In the genomic region with DNA sequence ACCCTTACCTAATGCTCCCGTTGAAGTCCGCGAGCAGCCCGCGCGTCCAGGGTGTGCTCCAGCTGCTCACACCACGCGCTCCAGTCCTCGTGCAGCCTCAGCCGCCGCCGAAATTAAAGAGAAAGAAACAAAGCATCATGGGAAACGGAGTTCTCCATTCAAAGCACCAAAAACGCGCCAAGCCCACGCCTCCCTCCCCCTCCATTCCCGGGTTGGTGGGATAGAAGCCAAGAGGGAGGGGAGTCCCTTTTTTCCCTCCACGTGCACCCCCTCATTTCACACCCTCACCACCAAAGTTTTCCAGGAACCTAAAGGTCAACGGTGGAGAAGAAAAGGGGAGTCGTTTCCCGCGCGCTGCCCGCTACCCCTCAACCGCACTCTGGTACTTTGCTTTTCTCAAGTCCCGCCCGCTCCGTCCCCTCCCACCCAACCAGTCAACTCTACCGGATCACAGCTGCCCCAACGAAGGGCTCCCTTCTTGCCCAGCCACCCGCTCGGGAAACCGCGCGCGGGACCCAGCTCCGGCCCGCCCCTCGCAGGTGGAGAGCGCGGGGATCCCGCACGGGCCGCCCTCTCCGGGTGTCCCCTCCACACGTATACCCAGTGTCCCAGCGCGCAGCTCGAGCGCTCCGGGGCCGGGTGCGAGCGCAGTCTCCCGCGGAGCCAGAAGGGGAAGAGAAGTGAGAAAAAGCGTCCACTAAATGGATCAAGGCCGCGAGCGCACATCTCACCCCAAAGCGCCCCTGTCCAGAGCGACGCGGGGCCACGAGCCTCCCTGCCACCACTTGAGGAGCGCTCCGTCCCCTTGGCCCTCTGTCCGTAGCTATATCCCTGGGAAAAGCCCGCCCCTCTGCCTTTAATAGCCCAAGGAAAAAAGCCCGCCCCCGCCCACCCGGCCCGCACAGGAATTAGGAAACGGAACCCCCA, we compare ENCODE assay signal across 8 cellular contexts.
DNase-seq lines count a peak whose midpoint lies in the region; ATAC-seq and TF ChIP-seq lines count a peak whose summit lies in the region.

No MANE protein-coding gene starts in this region.

- no peak overlapping the region for H2BK15ac ChIP-seq in mesenchymal stem cell (ENCODE audit: low read depth, poor library complexity, severe bottlenecking)

- peak overlapping the region; percentile 50 to 62 for H3K4me3 ChIP-seq in mesenchymal stem cell (ENCODE audit: insufficient read depth in 1 of 2, low read depth in 1 of 2, low read length in 2 of 2)

- H2BK12ac ChIP-seq in mesenchymal stem cell (ENCODE audit: low read length in 2 of 2): no peak overlapping the region

- peak overlapping the region; percentile 94 for H3K4me3 Mint-ChIP-seq in WTC11

- no peak overlapping the region for H2BK120ac ChIP-seq in mesenchymal stem cell (ENCODE audit: low read depth, low read length)

- no peak overlapping the region for H2AK5ac ChIP-seq in mesenchymal stem cell (ENCODE audit: low read length, severe bottlenecking)

- peak; percentile 1 for DNase-seq in GM03348 (ENCODE audit: low spot score)
- DNase-seq in WTC11 (ENCODE audit: low spot score): peak; percentile 33
- peak; percentile 13 for DNase-seq in dermis blood vessel endothelial cell
- DNase-seq in mesenchymal stem cell: peak; percentile 6
- DNase-seq in stimulated activated naive CD4-positive, alpha-beta T cell (lab: John Stamatoyannopoulos, UW): peak in 5 of 6 experiments; percentile 2 to 16 (median 8)
- no peak for DNase-seq in NCI-H128 (lab: John Stamatoyannopoulos, UW; ENCODE audit: unreplicated experiment)

- H3K79me1 ChIP-seq in mesenchymal stem cell (replicated peaks; ENCODE audit: low read length, poor library complexity, severe bottlenecking): no peaks in the 10 kb centered on the region

- no peak overlapping the region for H2AFZ ChIP-seq in mesenchymal stem cell (ENCODE audit: low read depth, low read length)

- no peak overlapping the region for H3K4ac ChIP-seq in mesenchymal stem cell (ENCODE audit: low read depth in 1 of 2, low read length in 2 of 2)

- H3K4me1 ChIP-seq in mesenchymal stem cell (ENCODE audit: control insufficient read depth, insufficient read depth, low read depth, low read length): peaks cover 12% of the 10 kb centered on the region

- TF ChIP-seq CTCF in WTC11 (IDR thresholded peaks at IDR 0.05): no peak

- H3K14ac ChIP-seq in mesenchymal stem cell (ENCODE audit: low read length in 2 of 2): no peak overlapping the region

- no peaks in the 10 kb centered on the region for H3K27me3 Mint-ChIP-seq in WTC11 (ENCODE audit: low read depth)

- POLR2A ChIA-PET in WTC11 (lab: Charles Lee): no interaction called here

- no peak overlapping the region for H4K91ac ChIP-seq in mesenchymal stem cell (ENCODE audit: low read length)

- no peak overlapping the region for H3K9ac ChIP-seq in mesenchymal stem cell (ENCODE audit: low read length)

- CTCF ChIA-PET in WTC11 (lab: Charles Lee): interaction anchor here (0.6 to 1.0 kb wide), 2 partner anchors 24 to 82 kb away, joined by 3 to 5 read pairs; no protein-coding TSS in a partner anchor

- H3K36me3 Mint-ChIP-seq in WTC11: peaks cover 34% of the 10 kb centered on the region

- H4K8ac ChIP-seq in mesenchymal stem cell (ENCODE audit: low read length): no peak overlapping the region

- ATAC-seq in HG02973 (IDR thresholded peaks at IDR 0.05; ENCODE audit: unreplicated experiment) (peak; percentile 49), WTC11 (peak; percentile 12; the same call in 1 of the 2 replicates), HG03025 (IDR thresholded peaks at IDR 0.05; ENCODE audit: low FRiP score, unreplicated experiment) (no peak)

- no peak overlapping the region for H3K27ac ChIP-seq in mesenchymal stem cell (ENCODE audit: low read length, poor library complexity, severe bottlenecking)

- H3K23ac ChIP-seq in mesenchymal stem cell (ENCODE audit: low read length in 2 of 2): no peak overlapping the region

- no peaks in the 10 kb centered on the region for H3K36me3 ChIP-seq in mesenchymal stem cell (ENCODE audit: control insufficient read depth in 1 of 2, insufficient read depth in 2 of 2, low read depth in 1 of 2, low read length in 2 of 2)

- peak overlapping the region; percentile 88 for H3K27ac Mint-ChIP-seq in WTC11

- no peaks in the 10 kb centered on the region for H3K9me3 Mint-ChIP-seq in WTC11

- H2BK5ac ChIP-seq in mesenchymal stem cell (ENCODE audit: low read depth, low read length, poor library complexity, severe bottlenecking): no peak overlapping the region

- H3K27me3 ChIP-seq in mesenchymal stem cell (ENCODE audit: control insufficient read depth in 1 of 2, insufficient read depth in 1 of 2, low read length in 2 of 2): peaks cover 15 to 50% of the 10 kb centered on the region in 2 experiments

- WGBS in mesenchymal stem cell: 1% methylated on average over 15 of the region's 74 CpGs

- H3K18ac ChIP-seq in mesenchymal stem cell (ENCODE audit: low read depth in 1 of 2, low read length in 2 of 2): no peak overlapping the region

- peaks cover 37% of the 10 kb centered on the region for H3K4me1 Mint-ChIP-seq in WTC11

- no peaks in the 10 kb centered on the region for H3K9me3 ChIP-seq in mesenchymal stem cell (ENCODE audit: control insufficient read depth, low read length)

- H3K4me2 ChIP-seq in mesenchymal stem cell (ENCODE audit: low read length, poor library complexity, severe bottlenecking): peak overlapping the region; percentile 86

TF ChIP-seq in WTC11, 78 proteins besides CTCF, POLR2A, EP300 and RAD21 (continues in another document):
- TF ChIP-seq ZNF263 (CRISPR knock-in tag; IDR thresholded peaks at IDR 0.05; ENCODE audit: low read depth): no peak
- peak; percentile 35; the same call in 1 of the 2 replicates for TF ChIP-seq NFE2L1 (CRISPR knock-in tag; IDR thresholded peaks at IDR 0.05)
- TF ChIP-seq, protein P1, sequence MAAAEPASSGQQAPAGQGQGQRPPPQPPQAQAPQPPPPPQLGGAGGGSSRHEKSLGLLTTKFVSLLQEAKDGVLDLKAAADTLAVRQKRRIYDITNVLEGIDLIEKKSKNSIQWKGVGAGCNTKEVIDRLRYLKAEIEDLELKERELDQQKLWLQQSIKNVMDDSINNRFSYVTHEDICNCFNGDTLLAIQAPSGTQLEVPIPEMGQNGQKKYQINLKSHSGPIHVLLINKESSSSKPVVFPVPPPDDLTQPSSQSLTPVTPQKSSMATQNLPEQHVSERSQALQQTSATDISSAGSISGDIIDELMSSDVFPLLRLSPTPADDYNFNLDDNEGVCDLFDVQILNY (CRISPR knock-in tag; IDR thresholded peaks at IDR 0.05): 0 out of 2 replicates have a peak, but pooled peaks have one; percentile 46
- TF ChIP-seq, protein P2, sequence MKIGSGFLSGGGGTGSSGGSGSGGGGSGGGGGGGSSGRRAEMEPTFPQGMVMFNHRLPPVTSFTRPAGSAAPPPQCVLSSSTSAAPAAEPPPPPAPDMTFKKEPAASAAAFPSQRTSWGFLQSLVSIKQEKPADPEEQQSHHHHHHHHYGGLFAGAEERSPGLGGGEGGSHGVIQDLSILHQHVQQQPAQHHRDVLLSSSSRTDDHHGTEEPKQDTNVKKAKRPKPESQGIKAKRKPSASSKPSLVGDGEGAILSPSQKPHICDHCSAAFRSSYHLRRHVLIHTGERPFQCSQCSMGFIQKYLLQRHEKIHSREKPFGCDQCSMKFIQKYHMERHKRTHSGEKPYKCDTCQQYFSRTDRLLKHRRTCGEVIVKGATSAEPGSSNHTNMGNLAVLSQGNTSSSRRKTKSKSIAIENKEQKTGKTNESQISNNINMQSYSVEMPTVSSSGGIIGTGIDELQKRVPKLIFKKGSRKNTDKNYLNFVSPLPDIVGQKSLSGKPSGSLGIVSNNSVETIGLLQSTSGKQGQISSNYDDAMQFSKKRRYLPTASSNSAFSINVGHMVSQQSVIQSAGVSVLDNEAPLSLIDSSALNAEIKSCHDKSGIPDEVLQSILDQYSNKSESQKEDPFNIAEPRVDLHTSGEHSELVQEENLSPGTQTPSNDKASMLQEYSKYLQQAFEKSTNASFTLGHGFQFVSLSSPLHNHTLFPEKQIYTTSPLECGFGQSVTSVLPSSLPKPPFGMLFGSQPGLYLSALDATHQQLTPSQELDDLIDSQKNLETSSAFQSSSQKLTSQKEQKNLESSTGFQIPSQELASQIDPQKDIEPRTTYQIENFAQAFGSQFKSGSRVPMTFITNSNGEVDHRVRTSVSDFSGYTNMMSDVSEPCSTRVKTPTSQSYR (CRISPR knock-in tag; IDR thresholded peaks at IDR 0.05): 0 out of 2 replicates have a peak, but pooled peaks have one; percentile 61
- no peak for TF ChIP-seq NR3C1 (CRISPR knock-in tag; conservative IDR thresholded peaks at IDR 0.05; ENCODE audit: low read depth)
- peak; percentile 42; the same call in 1 of the 2 replicates for TF ChIP-seq FOXP1 (CRISPR knock-in tag; IDR thresholded peaks at IDR 0.05; ENCODE audit: borderline replicate concordance)
- TF ChIP-seq, protein P3, sequence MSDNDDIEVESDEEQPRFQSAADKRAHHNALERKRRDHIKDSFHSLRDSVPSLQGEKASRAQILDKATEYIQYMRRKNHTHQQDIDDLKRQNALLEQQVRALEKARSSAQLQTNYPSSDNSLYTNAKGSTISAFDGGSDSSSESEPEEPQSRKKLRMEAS (CRISPR knock-in tag; IDR thresholded peaks at IDR 0.05): peak; percentile 87
- TF ChIP-seq TP53 (CRISPR knock-in tag; IDR thresholded peaks at IDR 0.05): no peak
- TF ChIP-seq, protein P4, sequence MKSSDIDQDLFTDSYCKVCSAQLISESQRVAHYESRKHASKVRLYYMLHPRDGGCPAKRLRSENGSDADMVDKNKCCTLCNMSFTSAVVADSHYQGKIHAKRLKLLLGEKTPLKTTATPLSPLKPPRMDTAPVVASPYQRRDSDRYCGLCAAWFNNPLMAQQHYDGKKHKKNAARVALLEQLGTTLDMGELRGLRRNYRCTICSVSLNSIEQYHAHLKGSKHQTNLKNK (CRISPR knock-in tag; IDR thresholded peaks at IDR 0.05): no peak
- TF ChIP-seq, protein P5, sequence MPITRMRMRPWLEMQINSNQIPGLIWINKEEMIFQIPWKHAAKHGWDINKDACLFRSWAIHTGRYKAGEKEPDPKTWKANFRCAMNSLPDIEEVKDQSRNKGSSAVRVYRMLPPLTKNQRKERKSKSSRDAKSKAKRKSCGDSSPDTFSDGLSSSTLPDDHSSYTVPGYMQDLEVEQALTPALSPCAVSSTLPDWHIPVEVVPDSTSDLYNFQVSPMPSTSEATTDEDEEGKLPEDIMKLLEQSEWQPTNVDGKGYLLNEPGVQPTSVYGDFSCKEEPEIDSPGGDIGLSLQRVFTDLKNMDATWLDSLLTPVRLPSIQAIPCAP (CRISPR knock-in tag; IDR thresholded peaks at IDR 0.05): 0 out of 2 replicates have a peak, but pooled peaks have one; percentile 40
- TF ChIP-seq, protein P6, sequence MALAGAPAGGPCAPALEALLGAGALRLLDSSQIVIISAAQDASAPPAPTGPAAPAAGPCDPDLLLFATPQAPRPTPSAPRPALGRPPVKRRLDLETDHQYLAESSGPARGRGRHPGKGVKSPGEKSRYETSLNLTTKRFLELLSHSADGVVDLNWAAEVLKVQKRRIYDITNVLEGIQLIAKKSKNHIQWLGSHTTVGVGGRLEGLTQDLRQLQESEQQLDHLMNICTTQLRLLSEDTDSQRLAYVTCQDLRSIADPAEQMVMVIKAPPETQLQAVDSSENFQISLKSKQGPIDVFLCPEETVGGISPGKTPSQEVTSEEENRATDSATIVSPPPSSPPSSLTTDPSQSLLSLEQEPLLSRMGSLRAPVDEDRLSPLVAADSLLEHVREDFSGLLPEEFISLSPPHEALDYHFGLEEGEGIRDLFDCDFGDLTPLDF (CRISPR knock-in tag; IDR thresholded peaks at IDR 0.05): 0 out of 2 replicates have a peak, but pooled peaks have one; percentile 37
